ENCODE assay signal across 1 cellular context in the genomic region with DNA sequence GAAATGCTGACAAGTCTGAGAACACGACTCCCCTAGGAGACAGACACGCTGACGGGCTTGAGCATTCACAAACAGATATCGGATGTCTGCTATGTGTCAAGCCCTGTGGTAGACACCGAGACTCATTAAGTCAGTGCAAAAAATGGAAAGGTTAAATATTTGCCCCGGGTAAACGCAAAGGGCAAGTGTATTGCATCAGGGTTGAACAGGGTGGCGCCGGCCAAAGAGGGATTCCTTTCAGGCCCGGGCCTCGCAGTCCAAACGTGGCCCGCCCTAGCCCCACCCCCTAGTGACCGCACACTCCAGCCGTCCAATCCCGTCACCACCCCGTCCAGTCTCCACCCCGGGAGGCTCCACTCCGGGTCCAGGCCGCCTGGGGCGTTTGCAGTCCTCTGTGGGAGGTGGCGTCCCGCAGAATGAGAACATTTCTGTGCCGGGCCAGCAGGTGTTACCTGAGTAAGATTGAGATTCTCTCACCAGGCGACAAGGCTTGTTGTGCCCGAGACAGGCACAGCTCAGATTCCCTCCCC.
TF ChIP-seq lines count a peak whose summit lies in the region.

No MANE protein-coding gene starts in this region.

TF ChIP-seq in HepG2, 621 proteins besides CTCF, POLR2A, EP300 and RAD21 (continues in another document):
- no peak for TF ChIP-seq ZBTB42 (CRISPR knock-in tag; IDR thresholded peaks at IDR 0.05)
- peak; percentile 64; the same call in 1 of the 2 replicates for TF ChIP-seq KDM3A (CRISPR knock-in tag; IDR thresholded peaks at IDR 0.05; ENCODE audit: low read depth)
- TF ChIP-seq HNF4G (IDR thresholded peaks at IDR 0.05; ENCODE audit: borderline replicate concordance, low read depth, low read length): peak; percentile 76; the same call in 1 of the 2 replicates
- peak; percentile 86; the same call in 1 of the 2 replicates for TF ChIP-seq HNF4G (CRISPR knock-in tag; IDR thresholded peaks at IDR 0.05; ENCODE audit: borderline replicate concordance, low read depth)
- peak; percentile 61; the same call in 1 of the 2 replicates for TF ChIP-seq ZKSCAN8 (CRISPR knock-in tag; IDR thresholded peaks at IDR 0.05; ENCODE audit: borderline replicate concordance)
- TF ChIP-seq CEBPG (CRISPR knock-in tag; IDR thresholded peaks at IDR 0.05): peak; percentile 99
- TF ChIP-seq, protein P1, sequence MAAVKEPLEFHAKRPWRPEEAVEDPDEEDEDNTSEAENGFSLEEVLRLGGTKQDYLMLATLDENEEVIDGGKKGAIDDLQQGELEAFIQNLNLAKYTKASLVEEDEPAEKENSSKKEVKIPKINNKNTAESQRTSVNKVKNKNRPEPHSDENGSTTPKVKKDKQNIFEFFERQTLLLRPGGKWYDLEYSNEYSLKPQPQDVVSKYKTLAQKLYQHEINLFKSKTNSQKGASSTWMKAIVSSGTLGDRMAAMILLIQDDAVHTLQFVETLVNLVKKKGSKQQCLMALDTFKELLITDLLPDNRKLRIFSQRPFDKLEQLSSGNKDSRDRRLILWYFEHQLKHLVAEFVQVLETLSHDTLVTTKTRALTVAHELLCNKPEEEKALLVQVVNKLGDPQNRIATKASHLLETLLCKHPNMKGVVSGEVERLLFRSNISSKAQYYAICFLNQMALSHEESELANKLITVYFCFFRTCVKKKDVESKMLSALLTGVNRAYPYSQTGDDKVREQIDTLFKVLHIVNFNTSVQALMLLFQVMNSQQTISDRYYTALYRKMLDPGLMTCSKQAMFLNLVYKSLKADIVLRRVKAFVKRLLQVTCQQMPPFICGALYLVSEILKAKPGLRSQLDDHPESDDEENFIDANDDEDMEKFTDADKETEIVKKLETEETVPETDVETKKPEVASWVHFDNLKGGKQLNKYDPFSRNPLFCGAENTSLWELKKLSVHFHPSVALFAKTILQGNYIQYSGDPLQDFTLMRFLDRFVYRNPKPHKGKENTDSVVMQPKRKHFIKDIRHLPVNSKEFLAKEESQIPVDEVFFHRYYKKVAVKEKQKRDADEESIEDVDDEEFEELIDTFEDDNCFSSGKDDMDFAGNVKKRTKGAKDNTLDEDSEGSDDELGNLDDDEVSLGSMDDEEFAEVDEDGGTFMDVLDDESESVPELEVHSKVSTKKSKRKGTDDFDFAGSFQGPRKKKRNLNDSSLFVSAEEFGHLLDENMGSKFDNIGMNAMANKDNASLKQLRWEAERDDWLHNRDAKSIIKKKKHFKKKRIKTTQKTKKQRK (IDR thresholded peaks at IDR 0.05; ENCODE audit: low read length): no peak
- peak; percentile 96 for TF ChIP-seq RARA (CRISPR knock-in tag; IDR thresholded peaks at IDR 0.05)
- peak; percentile 72; the same call in 1 of the 2 replicates for TF ChIP-seq NR2C2 (CRISPR knock-in tag; IDR thresholded peaks at IDR 0.05; ENCODE audit: borderline replicate concordance)
- no peak for TF ChIP-seq CAMTA2 (CRISPR knock-in tag; IDR thresholded peaks at IDR 0.05; ENCODE audit: borderline replicate concordance)
- no peak; the same call in 1 of the 2 replicates for TF ChIP-seq ZNF317 (CRISPR knock-in tag; IDR thresholded peaks at IDR 0.05)
- TF ChIP-seq, protein P2, sequence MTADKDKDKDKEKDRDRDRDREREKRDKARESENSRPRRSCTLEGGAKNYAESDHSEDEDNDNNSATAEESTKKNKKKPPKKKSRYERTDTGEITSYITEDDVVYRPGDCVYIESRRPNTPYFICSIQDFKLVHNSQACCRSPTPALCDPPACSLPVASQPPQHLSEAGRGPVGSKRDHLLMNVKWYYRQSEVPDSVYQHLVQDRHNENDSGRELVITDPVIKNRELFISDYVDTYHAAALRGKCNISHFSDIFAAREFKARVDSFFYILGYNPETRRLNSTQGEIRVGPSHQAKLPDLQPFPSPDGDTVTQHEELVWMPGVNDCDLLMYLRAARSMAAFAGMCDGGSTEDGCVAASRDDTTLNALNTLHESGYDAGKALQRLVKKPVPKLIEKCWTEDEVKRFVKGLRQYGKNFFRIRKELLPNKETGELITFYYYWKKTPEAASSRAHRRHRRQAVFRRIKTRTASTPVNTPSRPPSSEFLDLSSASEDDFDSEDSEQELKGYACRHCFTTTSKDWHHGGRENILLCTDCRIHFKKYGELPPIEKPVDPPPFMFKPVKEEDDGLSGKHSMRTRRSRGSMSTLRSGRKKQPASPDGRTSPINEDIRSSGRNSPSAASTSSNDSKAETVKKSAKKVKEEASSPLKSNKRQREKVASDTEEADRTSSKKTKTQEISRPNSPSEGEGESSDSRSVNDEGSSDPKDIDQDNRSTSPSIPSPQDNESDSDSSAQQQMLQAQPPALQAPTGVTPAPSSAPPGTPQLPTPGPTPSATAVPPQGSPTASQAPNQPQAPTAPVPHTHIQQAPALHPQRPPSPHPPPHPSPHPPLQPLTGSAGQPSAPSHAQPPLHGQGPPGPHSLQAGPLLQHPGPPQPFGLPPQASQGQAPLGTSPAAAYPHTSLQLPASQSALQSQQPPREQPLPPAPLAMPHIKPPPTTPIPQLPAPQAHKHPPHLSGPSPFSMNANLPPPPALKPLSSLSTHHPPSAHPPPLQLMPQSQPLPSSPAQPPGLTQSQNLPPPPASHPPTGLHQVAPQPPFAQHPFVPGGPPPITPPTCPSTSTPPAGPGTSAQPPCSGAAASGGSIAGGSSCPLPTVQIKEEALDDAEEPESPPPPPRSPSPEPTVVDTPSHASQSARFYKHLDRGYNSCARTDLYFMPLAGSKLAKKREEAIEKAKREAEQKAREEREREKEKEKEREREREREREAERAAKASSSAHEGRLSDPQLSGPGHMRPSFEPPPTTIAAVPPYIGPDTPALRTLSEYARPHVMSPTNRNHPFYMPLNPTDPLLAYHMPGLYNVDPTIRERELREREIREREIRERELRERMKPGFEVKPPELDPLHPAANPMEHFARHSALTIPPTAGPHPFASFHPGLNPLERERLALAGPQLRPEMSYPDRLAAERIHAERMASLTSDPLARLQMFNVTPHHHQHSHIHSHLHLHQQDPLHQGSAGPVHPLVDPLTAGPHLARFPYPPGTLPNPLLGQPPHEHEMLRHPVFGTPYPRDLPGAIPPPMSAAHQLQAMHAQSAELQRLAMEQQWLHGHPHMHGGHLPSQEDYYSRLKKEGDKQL (CRISPR knock-in tag; IDR thresholded peaks at IDR 0.05; ENCODE audit: low read depth): peak; percentile 91
- TF ChIP-seq ZKSCAN1 (IDR thresholded peaks at IDR 0.05; ENCODE audit: low read length): no peak
- TF ChIP-seq, protein P3, sequence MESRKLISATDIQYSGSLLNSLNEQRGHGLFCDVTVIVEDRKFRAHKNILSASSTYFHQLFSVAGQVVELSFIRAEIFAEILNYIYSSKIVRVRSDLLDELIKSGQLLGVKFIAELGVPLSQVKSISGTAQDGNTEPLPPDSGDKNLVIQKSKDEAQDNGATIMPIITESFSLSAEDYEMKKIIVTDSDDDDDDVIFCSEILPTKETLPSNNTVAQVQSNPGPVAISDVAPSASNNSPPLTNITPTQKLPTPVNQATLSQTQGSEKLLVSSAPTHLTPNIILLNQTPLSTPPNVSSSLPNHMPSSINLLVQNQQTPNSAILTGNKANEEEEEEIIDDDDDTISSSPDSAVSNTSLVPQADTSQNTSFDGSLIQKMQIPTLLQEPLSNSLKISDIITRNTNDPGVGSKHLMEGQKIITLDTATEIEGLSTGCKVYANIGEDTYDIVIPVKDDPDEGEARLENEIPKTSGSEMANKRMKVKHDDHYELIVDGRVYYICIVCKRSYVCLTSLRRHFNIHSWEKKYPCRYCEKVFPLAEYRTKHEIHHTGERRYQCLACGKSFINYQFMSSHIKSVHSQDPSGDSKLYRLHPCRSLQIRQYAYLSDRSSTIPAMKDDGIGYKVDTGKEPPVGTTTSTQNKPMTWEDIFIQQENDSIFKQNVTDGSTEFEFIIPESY (CRISPR knock-in tag; IDR thresholded peaks at IDR 0.05): no peak
- TF ChIP-seq SMYD3 (CRISPR knock-in tag; IDR thresholded peaks at IDR 0.05): peak; percentile 79; the same call in 1 of the 2 replicates
- TF ChIP-seq PPARG (CRISPR knock-in tag; conservative IDR thresholded peaks at IDR 0.05): peak; percentile 71; the same call in 1 of the 2 replicates
- no peak for TF ChIP-seq MTA3 (CRISPR knock-in tag; IDR thresholded peaks at IDR 0.05)
- no peak for TF ChIP-seq RBM39 (IDR thresholded peaks at IDR 0.05; ENCODE audit: low read depth, low read length, poor library complexity, severe bottlenecking)
- no peak for TF ChIP-seq RNF2 (conservative IDR thresholded peaks at IDR 0.05; ENCODE audit: low read depth)
- TF ChIP-seq EEA1 (CRISPR knock-in tag; IDR thresholded peaks at IDR 0.05; ENCODE audit: borderline replicate concordance): no peak
- TF ChIP-seq ZNF335 (CRISPR knock-in tag; IDR thresholded peaks at IDR 0.05): peak; percentile 60; the same call in 1 of the 2 replicates
- TF ChIP-seq, protein P4, sequence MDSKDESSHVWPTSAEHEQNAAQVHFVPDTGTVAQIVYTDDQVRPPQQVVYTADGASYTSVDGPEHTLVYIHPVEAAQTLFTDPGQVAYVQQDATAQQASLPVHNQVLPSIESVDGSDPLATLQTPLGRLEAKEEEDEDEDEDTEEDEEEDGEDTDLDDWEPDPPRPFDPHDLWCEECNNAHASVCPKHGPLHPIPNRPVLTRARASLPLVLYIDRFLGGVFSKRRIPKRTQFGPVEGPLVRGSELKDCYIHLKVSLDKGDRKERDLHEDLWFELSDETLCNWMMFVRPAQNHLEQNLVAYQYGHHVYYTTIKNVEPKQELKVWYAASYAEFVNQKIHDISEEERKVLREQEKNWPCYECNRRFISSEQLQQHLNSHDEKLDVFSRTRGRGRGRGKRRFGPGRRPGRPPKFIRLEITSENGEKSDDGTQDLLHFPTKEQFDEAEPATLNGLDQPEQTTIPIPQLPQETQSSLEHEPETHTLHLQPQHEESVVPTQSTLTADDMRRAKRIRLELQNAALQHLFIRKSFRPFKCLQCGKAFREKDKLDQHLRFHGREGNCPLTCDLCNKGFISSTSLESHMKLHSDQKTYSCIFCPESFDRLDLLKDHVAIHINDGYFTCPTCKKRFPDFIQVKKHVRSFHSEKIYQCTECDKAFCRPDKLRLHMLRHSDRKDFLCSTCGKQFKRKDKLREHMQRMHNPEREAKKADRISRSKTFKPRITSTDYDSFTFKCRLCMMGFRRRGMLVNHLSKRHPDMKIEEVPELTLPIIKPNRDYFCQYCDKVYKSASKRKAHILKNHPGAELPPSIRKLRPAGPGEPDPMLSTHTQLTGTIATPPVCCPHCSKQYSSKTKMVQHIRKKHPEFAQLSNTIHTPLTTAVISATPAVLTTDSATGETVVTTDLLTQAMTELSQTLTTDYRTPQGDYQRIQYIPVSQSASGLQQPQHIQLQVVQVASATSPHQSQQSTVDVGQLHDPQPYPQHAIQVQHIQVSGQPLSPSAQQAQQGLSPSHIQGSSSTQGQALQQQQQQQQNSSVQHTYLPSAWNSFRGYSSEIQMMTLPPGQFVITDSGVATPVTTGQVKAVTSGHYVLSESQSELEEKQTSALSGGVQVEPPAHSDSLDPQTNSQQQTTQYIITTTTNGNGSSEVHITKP (CRISPR knock-in tag; IDR thresholded peaks at IDR 0.05; ENCODE audit: low read depth): peak; percentile 83; the same call in 1 of the 2 replicates
- TF ChIP-seq ZNF761 (CRISPR knock-in tag; conservative IDR thresholded peaks at IDR 0.05): peak; percentile 73; the same call in 1 of the 2 replicates
- TF ChIP-seq NFKBIZ (CRISPR knock-in tag; IDR thresholded peaks at IDR 0.05): 0 out of 2 replicates have a peak, but pooled peaks have one; percentile 74
- no peak for TF ChIP-seq MAFK (conservative IDR thresholded peaks at IDR 0.05 in 1 of 2, IDR thresholded peaks at IDR 0.05 in 1 of 2; ENCODE audit: low read length in 2 of 2)
- TF ChIP-seq, protein P5, sequence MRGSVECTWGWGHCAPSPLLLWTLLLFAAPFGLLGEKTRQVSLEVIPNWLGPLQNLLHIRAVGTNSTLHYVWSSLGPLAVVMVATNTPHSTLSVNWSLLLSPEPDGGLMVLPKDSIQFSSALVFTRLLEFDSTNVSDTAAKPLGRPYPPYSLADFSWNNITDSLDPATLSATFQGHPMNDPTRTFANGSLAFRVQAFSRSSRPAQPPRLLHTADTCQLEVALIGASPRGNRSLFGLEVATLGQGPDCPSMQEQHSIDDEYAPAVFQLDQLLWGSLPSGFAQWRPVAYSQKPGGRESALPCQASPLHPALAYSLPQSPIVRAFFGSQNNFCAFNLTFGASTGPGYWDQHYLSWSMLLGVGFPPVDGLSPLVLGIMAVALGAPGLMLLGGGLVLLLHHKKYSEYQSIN (CRISPR knock-in tag; IDR thresholded peaks at IDR 0.05; ENCODE audit: borderline replicate concordance): no peak
- TF ChIP-seq ARNT (IDR thresholded peaks at IDR 0.05): no peak
- TF ChIP-seq ZFP36L2 (CRISPR knock-in tag; IDR thresholded peaks at IDR 0.05): no peak
- TF ChIP-seq, protein P6, sequence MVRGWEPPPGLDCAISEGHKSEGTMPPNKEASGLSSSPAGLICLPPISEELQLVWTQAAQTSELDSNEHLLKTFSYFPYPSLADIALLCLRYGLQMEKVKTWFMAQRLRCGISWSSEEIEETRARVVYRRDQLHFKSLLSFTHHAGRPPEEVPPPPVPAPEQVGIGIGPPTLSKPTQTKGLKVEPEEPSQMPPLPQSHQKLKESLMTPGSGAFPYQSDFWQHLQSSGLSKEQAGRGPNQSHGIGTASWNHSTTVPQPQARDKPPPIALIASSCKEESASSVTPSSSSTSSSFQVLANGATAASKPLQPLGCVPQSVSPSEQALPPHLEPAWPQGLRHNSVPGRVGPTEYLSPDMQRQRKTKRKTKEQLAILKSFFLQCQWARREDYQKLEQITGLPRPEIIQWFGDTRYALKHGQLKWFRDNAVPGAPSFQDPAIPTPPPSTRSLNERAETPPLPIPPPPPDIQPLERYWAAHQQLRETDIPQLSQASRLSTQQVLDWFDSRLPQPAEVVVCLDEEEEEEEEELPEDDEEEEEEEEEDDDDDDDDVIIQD (CRISPR knock-in tag; IDR thresholded peaks at IDR 0.05; ENCODE audit: low read depth): peak; percentile 69
- TF ChIP-seq SAFB2 (CRISPR knock-in tag; IDR thresholded peaks at IDR 0.05; ENCODE audit: borderline replicate concordance, low read depth): peak; percentile 2; the same call in 1 of the 2 replicates
